ENCODE assay signal across 1 cellular context in genomic region chr17:42118126-42118510, GRCh38.
TF ChIP-seq lines count a peak whose summit lies in the region.

No MANE protein-coding gene starts in this region.

TF ChIP-seq in HepG2, 621 proteins besides CTCF, POLR2A, EP300 and RAD21:
- no peak for TF ChIP-seq ETV6 (CRISPR knock-in tag; conservative IDR thresholded peaks at IDR 0.05)
- no peak for TF ChIP-seq ZNF598 (CRISPR knock-in tag; IDR thresholded peaks at IDR 0.05; ENCODE audit: borderline replicate concordance)
- no peak for TF ChIP-seq MEIS1 (CRISPR knock-in tag; IDR thresholded peaks at IDR 0.05; ENCODE audit: borderline replicate concordance)
- no peak for TF ChIP-seq FOXO1 (CRISPR knock-in tag; IDR thresholded peaks at IDR 0.05)
- TF ChIP-seq ZNF788 (CRISPR knock-in tag; IDR thresholded peaks at IDR 0.05; ENCODE audit: borderline replicate concordance): no peak
- TF ChIP-seq HNF1A (IDR thresholded peaks at IDR 0.05; ENCODE audit: low read depth): no peak
- TF ChIP-seq HNF1A (CRISPR knock-in tag; IDR thresholded peaks at IDR 0.05; ENCODE audit: borderline replicate concordance): 0 out of 2 replicates have a peak, but pooled peaks have one; percentile 25
- TF ChIP-seq ZNF7 (CRISPR knock-in tag; IDR thresholded peaks at IDR 0.05): no peak
- no peak for TF ChIP-seq KDM2A (CRISPR knock-in tag; IDR thresholded peaks at IDR 0.05; ENCODE audit: borderline replicate concordance, low read depth)
- TF ChIP-seq SRSF1 (optimal IDR thresholded peaks at IDR 0.05; ENCODE audit: low read depth, low read length): no peak
TF ChIP-seq in HepG2: peak in this region for 1.
